ENCODE assay signal across 23 cellular contexts in genomic region chr7:131029002-131029401, GRCh38.
DNase-seq lines count a peak whose midpoint lies in the region; ATAC-seq and TF ChIP-seq lines count a peak whose summit lies in the region.
"Had no signal": no experiment of that assay in that cellular context is flagged by ENCODE, and none has a peak within 500 bp of the region (broad histone marks: within the 10 kb centered on the region; RNA-seq: fewer than 3 reads in every experiment).

No MANE protein-coding gene starts in this region.

- H3K4me1 Mint-ChIP-seq in activated CD4-positive, alpha-beta memory T cell treated with anti-CD3 and anti-CD28 coated beads for 36 hours (ENCODE audit: low read depth) = peaks cover 90% of the 10 kb centered on the region
- H3K4me1 Mint-ChIP-seq in activated CD4-positive, alpha-beta memory T cell treated with anti-CD3 and anti-CD28 coated beads, Interleukin-2, amount 10 ng/mL, durations not matched to agents 7 days and 5 days = peaks cover 83% of the 10 kb centered on the region
- peaks cover 83% of the 10 kb centered on the region for H3K4me1 Mint-ChIP-seq in HFFc6 (ENCODE audit: low read depth)
- peaks cover 50% of the 10 kb centered on the region for H3K4me1 Mint-ChIP-seq in activated naive CD8-positive, alpha-beta T cell treated with anti-CD3 and anti-CD28 coated beads, Interleukin-2, amount 10 ng/mL, durations not matched to agents 7 days and 5 days
- H3K4me1 Mint-ChIP-seq in naive thymus-derived CD8-positive, alpha-beta T cell = peaks cover 39 to 93% (median 87%) of the 10 kb centered on the region in 4 donors

- peak overlapping the region; percentile 3 for H3K4me3 Mint-ChIP-seq in activated CD4-positive, alpha-beta memory T cell treated with anti-CD3 and anti-CD28 coated beads for 36 hours
- no peak overlapping the region for H3K4me3 Mint-ChIP-seq in activated CD4-positive, alpha-beta memory T cell treated with anti-CD3 and anti-CD28 coated beads, Interleukin-2, amount 10 ng/mL, durations not matched to agents 7 days and 5 days
- H3K4me3 Mint-ChIP-seq in HFFc6 = peak overlapping the region; percentile 32; the same call in 1 of the 2 replicates
- no peak overlapping the region for H3K4me3 Mint-ChIP-seq in activated naive CD8-positive, alpha-beta T cell treated with anti-CD3 and anti-CD28 coated beads, Interleukin-2, amount 10 ng/mL, durations not matched to agents 7 days and 5 days
- peak overlapping the region in 7 of 10 donors; percentile 0 to 70 (median 40) for H3K4me3 Mint-ChIP-seq in naive thymus-derived CD8-positive, alpha-beta T cell

- peaks cover 38% of the 10 kb centered on the region for H3K36me3 Mint-ChIP-seq in activated CD4-positive, alpha-beta memory T cell treated with anti-CD3 and anti-CD28 coated beads for 36 hours
- H3K36me3 Mint-ChIP-seq in activated CD4-positive, alpha-beta memory T cell treated with anti-CD3 and anti-CD28 coated beads, Interleukin-2, amount 10 ng/mL, durations not matched to agents 7 days and 5 days (ENCODE audit: low read depth) = peaks cover 46% of the 10 kb centered on the region
- H3K36me3 Mint-ChIP-seq in HFFc6 (ENCODE audit: low read depth) = peaks cover 31% of the 10 kb centered on the region
- peaks cover 20% of the 10 kb centered on the region for H3K36me3 Mint-ChIP-seq in activated naive CD8-positive, alpha-beta T cell treated with anti-CD3 and anti-CD28 coated beads, Interleukin-2, amount 10 ng/mL, durations not matched to agents 7 days and 5 days
- H3K36me3 Mint-ChIP-seq in naive thymus-derived CD8-positive, alpha-beta T cell = peaks cover 0 to 19% (median 0%) of the 10 kb centered on the region in 3 donors

- H3K9me3 Mint-ChIP-seq in activated CD4-positive, alpha-beta memory T cell treated with anti-CD3 and anti-CD28 coated beads for 36 hours = peaks cover 11% of the 10 kb centered on the region
- H3K9me3 Mint-ChIP-seq in activated CD4-positive, alpha-beta memory T cell treated with anti-CD3 and anti-CD28 coated beads, Interleukin-2, amount 10 ng/mL, durations not matched to agents 7 days and 5 days = peaks cover 2% of the 10 kb centered on the region
- no peaks in the 10 kb centered on the region for H3K9me3 Mint-ChIP-seq in HFFc6
- H3K9me3 Mint-ChIP-seq in activated naive CD8-positive, alpha-beta T cell treated with anti-CD3 and anti-CD28 coated beads, Interleukin-2, amount 10 ng/mL, durations not matched to agents 7 days and 5 days = peaks cover 3% of the 10 kb centered on the region
- no peaks in the 10 kb centered on the region for H3K9me3 Mint-ChIP-seq in naive thymus-derived CD8-positive, alpha-beta T cell

- no peaks in the 10 kb centered on the region for H3K27me3 ChIP-seq in Peyer's patch
- H3K27me3 ChIP-seq in sigmoid colon = no peaks in the 10 kb centered on the region
- H3K27me3 ChIP-seq: SJSA1 had no signal

- H3K4me1 ChIP-seq in Peyer's patch (peaks cover 3 to 31% (median 12%) of the 10 kb centered on the region in 4 donors), sigmoid colon (peaks cover 0 to 78% (median 56%) of the 10 kb centered on the region in 4 donors)

- ATAC-seq in activated naive CD8-positive, alpha-beta T cell treated with anti-CD3 and anti-CD28 coated beads, Interleukin-2, amount 10 ng/mL, durations not matched to agents 7 days and 5 days (ENCODE audit: low read depth) = no peak
- ATAC-seq in naive thymus-derived CD8-positive, alpha-beta T cell = no peak
- ATAC-seq: Panc1 had no signal

- H3K27ac ChIP-seq in Peyer's patch (no peak overlapping the region), sigmoid colon (no peak overlapping the region)
- H3K27ac ChIP-seq: C4-2B, epithelial cell of prostate, SJSA1 had no signal

- H3K9me3 ChIP-seq in Peyer's patch (no peaks in the 10 kb centered on the region), sigmoid colon (no peaks in the 10 kb centered on the region)
- H3K9me3 ChIP-seq: SJSA1 had no signal

- DNase-seq in activated CD4-positive, alpha-beta memory T cell treated with anti-CD3 and anti-CD28 coated beads for 36 hours = no peak
- DNase-seq in activated CD4-positive, alpha-beta memory T cell treated with anti-CD3 and anti-CD28 coated beads, Interleukin-2, amount 10 ng/mL, durations not matched to agents 7 days and 5 days = no peak
- DNase-seq in HFFc6 (no peak), Peyer's patch (no peak), sigmoid colon (no peak), H4 (ENCODE audit: low spot score) (no peak)
- DNase-seq in activated naive CD8-positive, alpha-beta T cell treated with anti-CD3 and anti-CD28 coated beads, Interleukin-2, amount 10 ng/mL, durations not matched to agents 7 days and 5 days = no peak
- DNase-seq in naive thymus-derived CD8-positive, alpha-beta T cell = no peak
- DNase-seq: activated CD4-positive, CD25-positive, alpha-beta regulatory T cell; DMS153; GF-D8; H7; mesendoderm; NCI-H1436; NCI-H2171 treated with DMSO at 0.1 percent for 48 hours; NCI-H82; posterior cingulate gyrus; stimulated activated CD4-positive, alpha-beta T cell treated with anti-CD3 and anti-CD28 coated beads, Interleukin-2, amount 100 ng/mL, for 24 hours; T-helper 9 cell had no signal

- no peak for TF ChIP-seq CTCF in HFFc6 (IDR thresholded peaks at IDR 0.05)
- TF ChIP-seq CTCF in Peyer's patch (IDR thresholded peaks at IDR 0.05) = no peak
- TF ChIP-seq CTCF in sigmoid colon (IDR thresholded peaks at IDR 0.05) = no peak

- POLR2A ChIA-PET in activated CD4-positive, alpha-beta memory T cell treated with anti-CD3 and anti-CD28 coated beads for 36 hours (lab: Charles Lee) = interaction anchor here (0.6 to 4.1 kb wide), 12 partner anchors 8 to 134 kb away, joined by 3 to 49 read pairs (median 4); no protein-coding TSS in a partner anchor
- POLR2A ChIA-PET in activated CD4-positive, alpha-beta memory T cell treated with anti-CD3 and anti-CD28 coated beads, Interleukin-2, amount 10 ng/mL, durations not matched to agents 7 days and 5 days (lab: Charles Lee) = interaction anchor here (1.2 to 3.8 kb wide), 6 partner anchors 8 to 81 kb away, joined by 3 to 19 read pairs (median 6); no protein-coding TSS in a partner anchor
- POLR2A ChIA-PET in activated naive CD8-positive, alpha-beta T cell treated with anti-CD3 and anti-CD28 coated beads, Interleukin-2, amount 10 ng/mL, durations not matched to agents 7 days and 5 days (lab: Charles Lee) = no interaction called here
- POLR2A ChIA-PET in naive thymus-derived CD8-positive, alpha-beta T cell (lab: Charles Lee) = interaction anchor here (1.2 kb wide), 1 partner anchor 13 kb away, joined by 3 read pairs; no protein-coding TSS in a partner anchor

- TF ChIP-seq POLR2A in Peyer's patch (IDR thresholded peaks at IDR 0.05) (no peak), sigmoid colon (IDR thresholded peaks at IDR 0.05) (no peak)

- H3K4me3 ChIP-seq in Peyer's patch (no peak overlapping the region), sigmoid colon (no peak overlapping the region)
- H3K4me3 ChIP-seq: SJSA1 had no signal

- H3K27ac Mint-ChIP-seq in activated CD4-positive, alpha-beta memory T cell treated with anti-CD3 and anti-CD28 coated beads for 36 hours = peak overlapping the region; percentile 79
- H3K27ac Mint-ChIP-seq in activated CD4-positive, alpha-beta memory T cell treated with anti-CD3 and anti-CD28 coated beads, Interleukin-2, amount 10 ng/mL, durations not matched to agents 7 days and 5 days = no peak overlapping the region
- H3K27ac Mint-ChIP-seq in HFFc6 = peak overlapping the region; percentile 96
- H3K27ac Mint-ChIP-seq in activated naive CD8-positive, alpha-beta T cell treated with anti-CD3 and anti-CD28 coated beads, Interleukin-2, amount 10 ng/mL, durations not matched to agents 7 days and 5 days = peak overlapping the region; percentile 10
- peak overlapping the region in 7 of 10 donors; percentile 3 to 89 (median 63) for H3K27ac Mint-ChIP-seq in naive thymus-derived CD8-positive, alpha-beta T cell

- intact Hi-C loops in activated CD4-positive, alpha-beta memory T cell treated with anti-CD3 and anti-CD28 coated beads for 36 hours (cut with micrococcal nuclease) = no loop called here
- intact Hi-C loops in sigmoid colon (cut with DNase I) = no loop called here

- H3K27me3 Mint-ChIP-seq in activated CD4-positive, alpha-beta memory T cell treated with anti-CD3 and anti-CD28 coated beads for 36 hours = no peaks in the 10 kb centered on the region
- no peaks in the 10 kb centered on the region for H3K27me3 Mint-ChIP-seq in activated CD4-positive, alpha-beta memory T cell treated with anti-CD3 and anti-CD28 coated beads, Interleukin-2, amount 10 ng/mL, durations not matched to agents 7 days and 5 days
- no peaks in the 10 kb centered on the region; the same call in none of the 2 replicates for H3K27me3 Mint-ChIP-seq in HFFc6 (ENCODE audit: insufficient read depth)
- no peaks in the 10 kb centered on the region for H3K27me3 Mint-ChIP-seq in activated naive CD8-positive, alpha-beta T cell treated with anti-CD3 and anti-CD28 coated beads, Interleukin-2, amount 10 ng/mL, durations not matched to agents 7 days and 5 days
- no peaks in the 10 kb centered on the region for H3K27me3 Mint-ChIP-seq in naive thymus-derived CD8-positive, alpha-beta T cell

- CTCF ChIA-PET in activated CD4-positive, alpha-beta memory T cell treated with anti-CD3 and anti-CD28 coated beads for 36 hours (lab: Charles Lee) = interaction anchor here (1.0 to 4.1 kb wide), 4 partner anchors 9 to 132 kb away, joined by 3 to 24 read pairs (median 8); no protein-coding TSS in a partner anchor
- CTCF ChIA-PET in activated CD4-positive, alpha-beta memory T cell treated with anti-CD3 and anti-CD28 coated beads, Interleukin-2, amount 10 ng/mL, durations not matched to agents 7 days and 5 days (lab: Charles Lee) = interaction anchor here (0.5 to 1.1 kb wide), 4 partner anchors 12 to 70 kb away, joined by 3 to 4 read pairs (median 4); no protein-coding TSS in a partner anchor

- no peak for TF ChIP-seq EP300 in sigmoid colon (IDR thresholded peaks at IDR 0.05)

- H3K36me3 ChIP-seq in Peyer's patch = no peaks in the 10 kb centered on the region
- H3K36me3 ChIP-seq in sigmoid colon = no peaks in the 10 kb centered on the region

Comparison
In these comparisons a context has a peak if more than half of its experiments do, and no peak if none do; other contexts are left out.
1. H3K4me3 Mint-ChIP-seq: peak in activated CD4-positive, alpha-beta memory T cell treated with anti-CD3 and anti-CD28 coated beads for 36 hours (single experiment), HFFc6 (single experiment) and naive thymus-derived CD8-positive, alpha-beta T cell (7 of 10); none in activated CD4-positive, alpha-beta memory T cell treated with anti-CD3 and anti-CD28 coated beads, Interleukin-2, amount 10 ng/mL, durations not matched to agents 7 days and 5 days (single experiment) and activated naive CD8-positive, alpha-beta T cell treated with anti-CD3 and anti-CD28 coated beads, Interleukin-2, amount 10 ng/mL, durations not matched to agents 7 days and 5 days (single experiment).